9 cellular contexts compared by ENCODE assay signal in genomic region chr13:114128348-114128623, GRCh38. TPM values are rescaled to one million over a fixed set of nuclear protein-coding genes. Genes with fewer than 3 reads are reported as not detected.
A peak's percentile ranks its signal among the peaks of the same experiment; 100 is the strongest.
DNase-seq lines count a peak whose midpoint lies in the region; ATAC-seq and TF ChIP-seq lines count a peak whose summit lies in the region.
"Had no signal": no experiment of that assay in that cellular context is flagged by ENCODE, and none has a peak within 500 bp of the region (broad histone marks: within the 10 kb centered on the region; RNA-seq: fewer than 3 reads in every experiment).

No MANE protein-coding gene starts in this region.

- H3K9me3 Mint-ChIP-seq in activated T-cell treated with anti-CD3 and anti-CD28 coated beads, Interleukin-2, amount 50 U/mL, for 4 hours: peaks cover 3% of the 10 kb centered on the region
- peaks cover 8% of the 10 kb centered on the region for H3K9me3 Mint-ChIP-seq in activated naive CD8-positive, alpha-beta T cell treated with anti-CD3 and anti-CD28 coated beads for 36 hours

- H3K27me3 ChIP-seq in lower lobe of right lung (ENCODE audit: low read depth) (no peaks in the 10 kb centered on the region), thoracic aorta (replicated peaks; ENCODE audit: insufficient read depth) (no peaks in the 10 kb centered on the region)

- H3K9me3 ChIP-seq in lower lobe of right lung: no peaks in the 10 kb centered on the region
- no peaks in the 10 kb centered on the region for H3K9me3 ChIP-seq in thoracic aorta

- H3K4me3 Mint-ChIP-seq in activated T-cell treated with anti-CD3 and anti-CD28 coated beads, Interleukin-2, amount 50 U/mL, for 4 hours: peak overlapping the region; percentile 99
- peak overlapping the region; percentile 93 for H3K4me3 Mint-ChIP-seq in activated naive CD8-positive, alpha-beta T cell treated with anti-CD3 and anti-CD28 coated beads for 36 hours

- H3K4me1 ChIP-seq in lower lobe of right lung (peaks cover 65% of the 10 kb centered on the region), thoracic aorta (ENCODE audit: control insufficient read depth in 1 of 2, low read depth in 2 of 2) (peaks cover 29 to 50% of the 10 kb centered on the region in 2 donors)

- no peak for ATAC-seq in activated T-cell treated with anti-CD3 and anti-CD28 coated beads, Interleukin-2, amount 50 U/mL, for 4 hours
- ATAC-seq in lower lobe of right lung (no peak), thoracic aorta (ENCODE audit: insufficient number of reproducible peaks, low FRiP score, low read depth) (no peak), HG03139 (IDR thresholded peaks at IDR 0.05; ENCODE audit: unreplicated experiment) (no peak)

- intact Hi-C loops in lower lobe of right lung (cut with DNase I): no loop called here

- H3K27ac ChIP-seq in lower lobe of right lung (peak overlapping the region; percentile 83), thoracic aorta (peak overlapping the region; percentile 42 to 70)

- DNase-seq in activated T-cell treated with anti-CD3 and anti-CD28 coated beads, Interleukin-2, amount 50 U/mL, for 4 hours: no peak
- DNase-seq in activated T-cell treated with anti-CD3 and anti-CD28 coated beads, Interleukin-2, amount 50 U/mL, for 1 hour: no peak
- no peak for DNase-seq in activated naive CD8-positive, alpha-beta T cell treated with anti-CD3 and anti-CD28 coated beads for 36 hours
- DNase-seq in lower lobe of right lung (peak; percentile 38), thoracic aorta (ENCODE audit: low spot score) (no peak), NCI-H2107 (lab: John Stamatoyannopoulos, UW) (no peak), GF-D8 (lab: John Stamatoyannopoulos, UW) (no peak)
- DNase-seq: NCI-H1048 had no signal

- H3K27ac Mint-ChIP-seq in activated naive CD8-positive, alpha-beta T cell treated with anti-CD3 and anti-CD28 coated beads for 36 hours: peak overlapping the region; percentile 97

- peak overlapping the region; percentile 37 for H3K4me3 ChIP-seq in lower lobe of right lung
- H3K4me3 ChIP-seq in thoracic aorta: peak overlapping the region; percentile 60

- no peaks in the 10 kb centered on the region for H3K36me3 ChIP-seq in lower lobe of right lung
- H3K36me3 ChIP-seq in thoracic aorta: no peaks in the 10 kb centered on the region

- no peak for TF ChIP-seq CTCF in lower lobe of right lung (IDR thresholded peaks at IDR 0.05)
- TF ChIP-seq CTCF in thoracic aorta (IDR thresholded peaks at IDR 0.05): no peak

- peaks cover 21% of the 10 kb centered on the region for H3K36me3 Mint-ChIP-seq in activated T-cell treated with anti-CD3 and anti-CD28 coated beads, Interleukin-2, amount 50 U/mL, for 4 hours (ENCODE audit: insufficient read depth)
- H3K36me3 Mint-ChIP-seq in activated naive CD8-positive, alpha-beta T cell treated with anti-CD3 and anti-CD28 coated beads for 36 hours: peaks cover 40% of the 10 kb centered on the region

- peaks cover 77% of the 10 kb centered on the region for H3K4me1 Mint-ChIP-seq in activated T-cell treated with anti-CD3 and anti-CD28 coated beads, Interleukin-2, amount 50 U/mL, for 4 hours (ENCODE audit: low read depth)
- H3K4me1 Mint-ChIP-seq in activated naive CD8-positive, alpha-beta T cell treated with anti-CD3 and anti-CD28 coated beads for 36 hours: peaks cover 66% of the 10 kb centered on the region

- H3K27me3 Mint-ChIP-seq in activated T-cell treated with anti-CD3 and anti-CD28 coated beads, Interleukin-2, amount 50 U/mL, for 4 hours (ENCODE audit: low read depth): no peaks in the 10 kb centered on the region
- no peaks in the 10 kb centered on the region for H3K27me3 Mint-ChIP-seq in activated naive CD8-positive, alpha-beta T cell treated with anti-CD3 and anti-CD28 coated beads for 36 hours

RNA-seq across cellular contexts. Expression of gene RASA3, which starts 4.1 kb away (rescaled TPM):
- 10 to 100 TPM; 23.7 to 28.7 (median 26.6) TPM for total RNA-seq in activated T-cell treated with anti-CD3 and anti-CD28 coated beads, Interleukin-2, amount 50 U/mL, for 4 hours
- 10 to 100 TPM; 25.6 to 26.5 TPM for total RNA-seq in activated naive CD8-positive, alpha-beta T cell treated with anti-CD3 and anti-CD28 coated beads for 36 hours
- total RNA-seq in lower lobe of right lung (19.1 TPM), thoracic aorta (10 to 100 TPM; 38.9 to 48.6 TPM)

RNA-seq across cellular contexts. Expression of gene CFAP97D2, which starts 50.8 kb away (rescaled TPM):
- total RNA-seq in activated T-cell treated with anti-CD3 and anti-CD28 coated beads, Interleukin-2, amount 50 U/mL, for 4 hours: not detected
- total RNA-seq in activated naive CD8-positive, alpha-beta T cell treated with anti-CD3 and anti-CD28 coated beads for 36 hours: not detected
- total RNA-seq in lower lobe of right lung (1.8 TPM), thoracic aorta (not detected)
